In the genomic region with DNA sequence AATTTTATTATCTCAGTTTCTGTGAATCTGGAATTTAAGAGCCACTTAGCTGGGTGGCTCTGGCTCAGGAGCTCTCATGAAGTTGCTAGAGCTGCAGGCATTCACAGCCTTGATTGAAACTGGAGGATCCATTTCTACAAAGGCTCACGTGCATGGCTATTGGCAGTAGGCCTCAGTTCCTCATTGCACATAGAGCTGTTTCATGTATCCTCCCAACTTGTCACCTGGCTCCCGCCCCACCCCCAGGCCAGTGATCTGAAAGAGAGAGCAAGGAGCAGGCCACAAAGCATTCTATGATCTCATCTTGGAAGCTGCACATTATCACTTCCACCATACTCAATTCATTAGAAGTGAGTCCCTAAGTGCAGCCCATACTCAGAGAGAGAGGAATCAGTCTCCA, we compare ENCODE assay signal across 12 cellular contexts. TPM values are rescaled to one million over a fixed set of nuclear protein-coding genes. Genes with fewer than 3 reads are reported as not detected.
DNase-seq lines count a peak whose midpoint lies in the region; ATAC-seq and TF ChIP-seq lines count a peak whose summit lies in the region.
"Had no signal": no experiment of that assay in that cellular context is flagged by ENCODE, and none has a peak within 500 bp of the region (broad histone marks: within the 10 kb centered on the region; RNA-seq: fewer than 3 reads in every experiment).

No MANE protein-coding gene starts in this region.

- intact Hi-C loops in OCI-LY7 (cut with micrococcal nuclease; ENCODE audit: unreplicated experiment) = loop anchor here (5.0 to 10.0 kb wide), 2 partner anchors 49 to 552 kb away; no protein-coding TSS in a partner anchor

- CTCF ChIA-PET in OCI-LY7 (lab: Charles Lee; ENCODE audit: unreplicated experiment) = no interaction called here

- H4K20me1 ChIP-seq in OCI-LY7 (ENCODE audit: insufficient read depth, low read length) = no peaks in the 10 kb centered on the region

- POLR2A ChIA-PET in OCI-LY7 (lab: Charles Lee) = interaction anchor here (0.6 to 2.5 kb wide), 3 partner anchors 20 to 324 kb away, joined by 4 to 14 read pairs (median 4); no protein-coding TSS in a partner anchor

- no peaks in the 10 kb centered on the region for H3K9me3 ChIP-seq in OCI-LY7 (ENCODE audit: low read length)
- H3K9me3 ChIP-seq: gastroesophageal sphincter had no signal

- peaks cover 4% of the 10 kb centered on the region for H3K4me1 ChIP-seq in OCI-LY7 (ENCODE audit: insufficient read depth, low read length, poor library complexity, severe bottlenecking)
- H3K4me1 ChIP-seq: Caco-2, gastroesophageal sphincter had no signal

- ATAC-seq in GM19035 (IDR thresholded peaks at IDR 0.05; ENCODE audit: unreplicated experiment) (peak; percentile 64), HG02973 (IDR thresholded peaks at IDR 0.05; ENCODE audit: unreplicated experiment) (peak; percentile 54), HG03175 (IDR thresholded peaks at IDR 0.05; ENCODE audit: unreplicated experiment) (no peak)
- ATAC-seq: gastroesophageal sphincter, Panc1, sciatic nerve had no signal

- no peaks in the 10 kb centered on the region for H3K79me2 ChIP-seq in OCI-LY7 (ENCODE audit: insufficient read depth, low read depth, low read length)

- DNase-seq in OCI-LY7 (ENCODE audit: low spot score) (peak; percentile 23), myocyte (ENCODE audit: low read depth) (peak; percentile 30), G401 (ENCODE audit: low spot score) (no peak), KBM-7 (no peak)
- DNase-seq: Caco-2 had no signal

- H3K4me2 ChIP-seq in OCI-LY7 (ENCODE audit: low read length) = no peak overlapping the region
- H3K4me2 ChIP-seq: KMS-11 had no signal

- BruUV-seq in OCI-LY7 (replicated peaks; lab: Mats Ljungman, UMichigan) = no TSS peak

- no peak for TF ChIP-seq CTCF in OCI-LY7 (conservative IDR thresholded peaks at IDR 0.05; ENCODE audit: low read length)

- H3K9me2 ChIP-seq in OCI-LY7 (ENCODE audit: insufficient read depth, low read length) = no peaks in the 10 kb centered on the region

- no peaks in the 10 kb centered on the region for H3K36me3 ChIP-seq in OCI-LY7 (ENCODE audit: insufficient read depth, low read length)
- H3K36me3 ChIP-seq: gastroesophageal sphincter had no signal

- H3K27ac ChIP-seq in OCI-LY7 (ENCODE audit: low read depth, low read length, poor library complexity, severe bottlenecking) = no peak overlapping the region
- H3K27ac ChIP-seq: gastroesophageal sphincter, KMS-11 had no signal

- H3K4me3 ChIP-seq in OCI-LY7 (ENCODE audit: low read depth, low read length, poor library complexity, severe bottlenecking) = no peak overlapping the region
- H3K4me3 ChIP-seq: gastroesophageal sphincter had no signal

- in situ Hi-C loops in G401 (cut with HindIII; ENCODE audit: low sequenced_read_pairs) (no loop called here), KBM-7 (cut with MboI; ENCODE audit: low pct_unique_long_range_greater_than_20kb, low sequenced_read_pairs) (no loop called here)

- H2AFZ ChIP-seq in OCI-LY7 (ENCODE audit: low read length) = peak overlapping the region; percentile 56

RNA-seq across cellular contexts. Expression of a gene that starts 18.5 kb away (rescaled TPM):
- total RNA-seq in OCI-LY7 (2014; rRNA removed; shearing (Covaris generic)) = 18.2 and 24.9 TPM in 2 replicates
- total RNA-seq in OCI-LY7 (2022) = 39.2 and 44.5 TPM in 2 replicates
- total RNA-seq in myocyte = 21.7 and 22.4 TPM in 2 replicates
- polyA plus RNA-seq in myocyte (2012) = 5.0 TPM
- 25.0 and 34.6 TPM in 2 replicates for total RNA-seq in G401 (2014; rRNA removed; shearing (Covaris generic))

Comparison
In these comparisons a context has a peak if more than half of its experiments do, and no peak if none do; other contexts are left out.
1. DNase-seq: peak in OCI-LY7 (single experiment) and myocyte (single experiment); none in G401 (single experiment) and KBM-7 (single experiment).